ENCODE assay signal across 11 cellular contexts in the genomic region with DNA sequence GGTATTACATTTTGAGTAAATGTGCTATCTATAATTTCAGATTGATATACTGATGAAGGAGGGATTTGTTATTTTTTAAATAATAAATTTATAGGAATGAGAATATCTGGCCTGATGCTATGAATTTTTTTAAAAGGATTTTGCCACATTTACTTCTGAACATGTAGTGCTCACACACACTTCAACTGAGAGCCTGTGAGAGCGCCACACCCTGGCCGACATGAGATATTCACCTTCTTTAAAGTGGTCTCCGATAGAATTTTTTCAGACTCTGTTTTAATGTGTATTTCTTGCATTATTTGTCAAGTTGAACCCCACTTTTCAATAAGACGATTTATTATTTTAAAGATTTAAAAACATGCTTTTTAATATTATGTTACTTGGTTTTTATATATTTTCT.
A peak's percentile ranks its signal among the peaks of the same experiment; 100 is the strongest.
DNase-seq lines count a peak whose midpoint lies in the region; ATAC-seq, FAIRE-seq and TF ChIP-seq lines count a peak whose summit lies in the region.
"Had no signal": no experiment of that assay in that cellular context is flagged by ENCODE, and none has a peak within 500 bp of the region (broad histone marks: within the 10 kb centered on the region; RNA-seq: fewer than 3 reads in every experiment).

No MANE protein-coding gene starts in this region.

- H3K36me3 ChIP-seq in adipocyte (ENCODE audit: control insufficient read depth, insufficient read depth, low read length, severe bottlenecking) = no peaks in the 10 kb centered on the region

- no peaks in the 10 kb centered on the region for H3K36me3 Mint-ChIP-seq in activated CD4-positive, alpha-beta T cell treated with anti-CD3 and anti-CD28 coated beads for 36 hours (ENCODE audit: low read depth)
- no peaks in the 10 kb centered on the region for H3K36me3 Mint-ChIP-seq in neural crest cell (ENCODE audit: low read depth)
- H3K36me3 Mint-ChIP-seq: brain had no signal

- no peak overlapping the region for H3K4me3 ChIP-seq in adipocyte (ENCODE audit: low read length)

- no peaks in the 10 kb centered on the region for H3K4me1 Mint-ChIP-seq in activated CD4-positive, alpha-beta T cell treated with anti-CD3 and anti-CD28 coated beads for 36 hours
- H3K4me1 Mint-ChIP-seq in neural crest cell = peaks cover 15% of the 10 kb centered on the region

- TF ChIP-seq POLR2A in GM12891 (IDR thresholded peaks at IDR 0.05; ENCODE audit: low read depth, low read length) = no peak

- no peak for FAIRE-seq in RCC 7860 (lab: Jason Lieb, UNC)
- no peak for FAIRE-seq in GM12891 (lab: Jason Lieb, UNC)

- H3K27me3 ChIP-seq in adipocyte (replicated peaks; ENCODE audit: control insufficient read depth, insufficient read depth, low read length) = no peaks in the 10 kb centered on the region

- peak; percentile 45 for DNase-seq in activated CD4-positive, alpha-beta T cell treated with anti-CD3 and anti-CD28 coated beads for 36 hours
- no peak for DNase-seq in activated CD4-positive, alpha-beta T cell treated with anti-CD3 and anti-CD28 coated beads, Interleukin-2, amount 50 U/mL, for 1 hour
- peak; percentile 4 for DNase-seq in HT1080 (ENCODE audit: low read depth)
- peak; percentile 13 for DNase-seq in adipocyte (ENCODE audit: low read depth)
- DNase-seq in neural crest cell (ENCODE audit: low read depth, low spot score) = peak; percentile 20
- DNase-seq in RCC 7860 (ENCODE audit: low spot score) = no peak
- DNase-seq in GM12891 (ENCODE audit: insufficient read length, low spot score) = no peak
- DNase-seq: NCI-H1694, SK-N-SH had no signal

- peaks cover 4% of the 10 kb centered on the region for H3K9me3 Mint-ChIP-seq in activated CD4-positive, alpha-beta T cell treated with anti-CD3 and anti-CD28 coated beads for 36 hours (ENCODE audit: low read depth)
- peaks cover 5% of the 10 kb centered on the region for H3K9me3 Mint-ChIP-seq in neural crest cell
- H3K9me3 Mint-ChIP-seq: brain had no signal

- no peak overlapping the region for H3K4me3 Mint-ChIP-seq in activated CD4-positive, alpha-beta T cell treated with anti-CD3 and anti-CD28 coated beads for 36 hours
- no peak overlapping the region for H3K4me3 Mint-ChIP-seq in neural crest cell

- CTCF ChIA-PET in activated CD4-positive, alpha-beta T cell treated with anti-CD3 and anti-CD28 coated beads for 36 hours (lab: Charles Lee) = interaction anchor here (1.0 kb wide), 1 partner anchor 30 kb away, joined by 4 read pairs; no protein-coding TSS in a partner anchor

- no peak overlapping the region for H3K9ac ChIP-seq in adipocyte (ENCODE audit: low read length)
- H3K9ac ChIP-seq: SK-N-SH had no signal

- H3K4me1 ChIP-seq in adipocyte (ENCODE audit: control insufficient read depth, insufficient read depth, low read length) = no peaks in the 10 kb centered on the region

- no peaks in the 10 kb centered on the region for H3K9me3 ChIP-seq in adipocyte (ENCODE audit: control insufficient read depth, low read length)
- H3K9me3 ChIP-seq: SK-N-SH had no signal

- TF ChIP-seq CTCF in neural crest cell (conservative IDR thresholded peaks at IDR 0.05) = peak; percentile 65

- H3K27ac Mint-ChIP-seq in activated CD4-positive, alpha-beta T cell treated with anti-CD3 and anti-CD28 coated beads for 36 hours = no peak overlapping the region
- H3K27ac Mint-ChIP-seq in neural crest cell (ENCODE audit: unreplicated experiment) = no peak overlapping the region

- ATAC-seq in activated CD4-positive, alpha-beta T cell treated with anti-CD3 and anti-CD28 coated beads for 36 hours = no peak
- ATAC-seq in SK-N-SH treated with all-trans-retinoic acid at 6 μM for 48 hours = no peak

- intact Hi-C loops in activated CD4-positive, alpha-beta T cell treated with anti-CD3 and anti-CD28 coated beads for 36 hours (cut with DNase I, micrococcal nuclease) = loop anchor here in 1 of 2 experiments (10.0 kb wide), 1 partner anchor 1488 kb away; no protein-coding TSS in a partner anchor

- H3K27me3 Mint-ChIP-seq in activated CD4-positive, alpha-beta T cell treated with anti-CD3 and anti-CD28 coated beads for 36 hours = no peaks in the 10 kb centered on the region
- no peaks in the 10 kb centered on the region for H3K27me3 Mint-ChIP-seq in neural crest cell (ENCODE audit: low read depth)
- H3K27me3 Mint-ChIP-seq: brain had no signal

- POLR2A ChIA-PET in activated CD4-positive, alpha-beta T cell treated with anti-CD3 and anti-CD28 coated beads for 36 hours (lab: Charles Lee) = no interaction called here

TF ChIP-seq in GM12891, 5 proteins besides CTCF, POLR2A, EP300 and RAD21:
- no peak for TF ChIP-seq POU2F2 (IDR thresholded peaks at IDR 0.05; ENCODE audit: low read depth, low read length)

TF ChIP-seq in SK-N-SH treated with all-trans-retinoic acid at 6 μM for 48 hours, 23 proteins besides CTCF, POLR2A, EP300 and RAD21:
- no peak for TF ChIP-seq ZNF565 (CRISPR knock-in tag; conservative IDR thresholded peaks at IDR 0.05; ENCODE audit: low read depth)
- no peak for TF ChIP-seq SNAI2 (CRISPR knock-in tag; IDR thresholded peaks at IDR 0.05)
- TF ChIP-seq, protein P1, sequence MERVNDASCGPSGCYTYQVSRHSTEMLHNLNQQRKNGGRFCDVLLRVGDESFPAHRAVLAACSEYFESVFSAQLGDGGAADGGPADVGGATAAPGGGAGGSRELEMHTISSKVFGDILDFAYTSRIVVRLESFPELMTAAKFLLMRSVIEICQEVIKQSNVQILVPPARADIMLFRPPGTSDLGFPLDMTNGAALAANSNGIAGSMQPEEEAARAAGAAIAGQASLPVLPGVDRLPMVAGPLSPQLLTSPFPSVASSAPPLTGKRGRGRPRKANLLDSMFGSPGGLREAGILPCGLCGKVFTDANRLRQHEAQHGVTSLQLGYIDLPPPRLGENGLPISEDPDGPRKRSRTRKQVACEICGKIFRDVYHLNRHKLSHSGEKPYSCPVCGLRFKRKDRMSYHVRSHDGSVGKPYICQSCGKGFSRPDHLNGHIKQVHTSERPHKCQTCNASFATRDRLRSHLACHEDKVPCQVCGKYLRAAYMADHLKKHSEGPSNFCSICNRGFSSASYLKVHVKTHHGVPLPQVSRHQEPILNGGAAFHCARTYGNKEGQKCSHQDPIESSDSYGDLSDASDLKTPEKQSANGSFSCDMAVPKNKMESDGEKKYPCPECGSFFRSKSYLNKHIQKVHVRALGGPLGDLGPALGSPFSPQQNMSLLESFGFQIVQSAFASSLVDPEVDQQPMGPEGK (CRISPR knock-in tag; IDR thresholded peaks at IDR 0.05; ENCODE audit: borderline replicate concordance) = no peak
- TF ChIP-seq ISL1 (CRISPR knock-in tag; IDR thresholded peaks at IDR 0.05) = no peak
- TF ChIP-seq, protein P2, sequence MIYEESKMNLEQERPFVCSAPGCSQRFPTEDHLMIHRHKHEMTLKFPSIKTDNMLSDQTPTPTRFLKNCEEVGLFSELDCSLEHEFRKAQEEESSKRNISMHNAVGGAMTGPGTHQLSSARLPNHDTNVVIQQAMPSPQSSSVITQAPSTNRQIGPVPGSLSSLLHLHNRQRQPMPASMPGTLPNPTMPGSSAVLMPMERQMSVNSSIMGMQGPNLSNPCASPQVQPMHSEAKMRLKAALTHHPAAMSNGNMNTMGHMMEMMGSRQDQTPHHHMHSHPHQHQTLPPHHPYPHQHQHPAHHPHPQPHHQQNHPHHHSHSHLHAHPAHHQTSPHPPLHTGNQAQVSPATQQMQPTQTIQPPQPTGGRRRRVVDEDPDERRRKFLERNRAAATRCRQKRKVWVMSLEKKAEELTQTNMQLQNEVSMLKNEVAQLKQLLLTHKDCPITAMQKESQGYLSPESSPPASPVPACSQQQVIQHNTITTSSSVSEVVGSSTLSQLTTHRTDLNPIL (CRISPR knock-in tag; IDR thresholded peaks at IDR 0.05; ENCODE audit: low read depth) = no peak
- no peak for TF ChIP-seq TCF4 (CRISPR knock-in tag; IDR thresholded peaks at IDR 0.05; ENCODE audit: borderline replicate concordance)
- no peak for TF ChIP-seq ESRRG (CRISPR knock-in tag; IDR thresholded peaks at IDR 0.05)
- TF ChIP-seq ZNF70 (CRISPR knock-in tag; IDR thresholded peaks at IDR 0.05) = no peak
- no peak for TF ChIP-seq ZC3H10 (CRISPR knock-in tag; IDR thresholded peaks at IDR 0.05)
- TF ChIP-seq, protein P3, sequence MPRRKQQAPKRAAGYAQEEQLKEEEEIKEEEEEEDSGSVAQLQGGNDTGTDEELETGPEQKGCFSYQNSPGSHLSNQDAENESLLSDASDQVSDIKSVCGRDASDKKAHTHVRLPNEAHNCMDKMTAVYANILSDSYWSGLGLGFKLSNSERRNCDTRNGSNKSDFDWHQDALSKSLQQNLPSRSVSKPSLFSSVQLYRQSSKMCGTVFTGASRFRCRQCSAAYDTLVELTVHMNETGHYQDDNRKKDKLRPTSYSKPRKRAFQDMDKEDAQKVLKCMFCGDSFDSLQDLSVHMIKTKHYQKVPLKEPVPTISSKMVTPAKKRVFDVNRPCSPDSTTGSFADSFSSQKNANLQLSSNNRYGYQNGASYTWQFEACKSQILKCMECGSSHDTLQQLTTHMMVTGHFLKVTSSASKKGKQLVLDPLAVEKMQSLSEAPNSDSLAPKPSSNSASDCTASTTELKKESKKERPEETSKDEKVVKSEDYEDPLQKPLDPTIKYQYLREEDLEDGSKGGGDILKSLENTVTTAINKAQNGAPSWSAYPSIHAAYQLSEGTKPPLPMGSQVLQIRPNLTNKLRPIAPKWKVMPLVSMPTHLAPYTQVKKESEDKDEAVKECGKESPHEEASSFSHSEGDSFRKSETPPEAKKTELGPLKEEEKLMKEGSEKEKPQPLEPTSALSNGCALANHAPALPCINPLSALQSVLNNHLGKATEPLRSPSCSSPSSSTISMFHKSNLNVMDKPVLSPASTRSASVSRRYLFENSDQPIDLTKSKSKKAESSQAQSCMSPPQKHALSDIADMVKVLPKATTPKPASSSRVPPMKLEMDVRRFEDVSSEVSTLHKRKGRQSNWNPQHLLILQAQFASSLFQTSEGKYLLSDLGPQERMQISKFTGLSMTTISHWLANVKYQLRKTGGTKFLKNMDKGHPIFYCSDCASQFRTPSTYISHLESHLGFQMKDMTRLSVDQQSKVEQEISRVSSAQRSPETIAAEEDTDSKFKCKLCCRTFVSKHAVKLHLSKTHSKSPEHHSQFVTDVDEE (CRISPR knock-in tag; IDR thresholded peaks at IDR 0.05) = no peak
- TF ChIP-seq RARB (CRISPR knock-in tag; IDR thresholded peaks at IDR 0.05) = no peak
- TF ChIP-seq GLIS3 (CRISPR knock-in tag; IDR thresholded peaks at IDR 0.05) = no peak
- no peak for TF ChIP-seq PPARA (CRISPR knock-in tag; IDR thresholded peaks at IDR 0.05; ENCODE audit: borderline replicate concordance)

Comparison
In these comparisons a context has a peak if more than half of its experiments do, and no peak if none do; other contexts are left out.
1. DNase-seq: peak in activated CD4-positive, alpha-beta T cell treated with anti-CD3 and anti-CD28 coated beads for 36 hours (single experiment), HT1080 (single experiment), adipocyte (single experiment) and neural crest cell (single experiment); none in activated CD4-positive, alpha-beta T cell treated with anti-CD3 and anti-CD28 coated beads, Interleukin-2, amount 50 U/mL, for 1 hour (single experiment), RCC 7860 (single experiment) and GM12891 (single experiment).